9 cellular contexts compared by ENCODE assay signal in the genomic region with DNA sequence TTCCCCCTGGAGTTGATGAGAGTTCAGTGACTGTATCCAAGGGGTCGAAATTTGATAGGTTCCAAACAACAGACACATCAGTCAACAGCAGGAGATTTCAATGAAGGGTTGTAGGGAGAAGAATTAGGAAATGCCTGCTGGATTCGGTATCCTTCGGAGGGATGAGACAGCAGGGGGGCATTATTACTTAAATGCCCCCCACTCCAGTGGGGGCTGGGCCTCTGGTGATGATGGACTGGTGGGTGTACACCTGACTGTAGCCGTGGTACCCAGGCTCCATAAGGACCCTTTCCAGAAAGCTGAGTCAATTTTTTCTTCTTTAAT. TPM values are rescaled to one million over a fixed set of nuclear protein-coding genes. Genes with fewer than 3 reads are reported as not detected.
DNase-seq lines count a peak whose midpoint lies in the region; ATAC-seq, FAIRE-seq and TF ChIP-seq lines count a peak whose summit lies in the region.
"Had no signal": no experiment of that assay in that cellular context is flagged by ENCODE, and none has a peak within 500 bp of the region (broad histone marks: within the 10 kb centered on the region; RNA-seq: fewer than 3 reads in every experiment).

No MANE protein-coding gene starts in this region.

- peak overlapping the region; percentile 81 for H3K56ac ChIP-seq in IMR-90 (ENCODE audit: extremely low read depth, insufficient read depth, low read length)

- peak overlapping the region; percentile 94 for H4K91ac ChIP-seq in IMR-90 (ENCODE audit: insufficient read depth, low read depth, low read length)

- H2BK5ac ChIP-seq in IMR-90 (ENCODE audit: low read depth, low read length, poor library complexity, severe bottlenecking): peak overlapping the region; percentile 94

- no TSS peak for BruUV-seq in IMR-90 (replicated peaks; lab: Mats Ljungman, UMichigan)

- dilution Hi-C loops in IMR-90 (cut with HindIII; ENCODE audit: low sequenced_read_pairs, unreplicated experiment): no loop called here

- CTCF ChIA-PET in A549 (lab: Yijun Ruan, JAX): interaction anchor here (1.0 to 7.4 kb wide), 3 partner anchors 40 to 68 kb away, joined by 3 to 63 read pairs (median 22); no protein-coding TSS in a partner anchor
- CTCF ChIA-PET in IMR-90 (lab: Yijun Ruan, JAX): no interaction called here

- 13% methylated on average over 4 of the region's 4 CpGs for WGBS in A549 (ENCODE audit: missing lambda C conversion rate)
- no CpG with 5 or more reads among the region's 4 CpGs for WGBS in IMR-90 (ENCODE audit: extremely low coverage in 2 of 2, insufficient read length in 1 of 2), 2 experiments

- H3K36me3 Mint-ChIP-seq in T-helper 2 cell treated with Interferon-gamma antibody and Interleukin-4, amounts not matched to agents 5 μg/mL and 100 μg/mL, for 36 hours (ENCODE audit: low read depth): peaks cover 23% of the 10 kb centered on the region

- H2AFZ ChIP-seq in IMR-90 (replicated peaks; ENCODE audit: low read length, poor library complexity): peak overlapping the region; percentile 54

- intact Hi-C loops in IMR-90 (cut with micrococcal nuclease): loop anchor here (1.0 to 5.0 kb wide), 2 partner anchors 19 to 43 kb away; no protein-coding TSS in a partner anchor

- peak; percentile 9 to 32; a peak in 4 of 6 replicates for ATAC-seq in A549
- no peak for ATAC-seq in IMR-90 (ENCODE audit: low read depth)
- ATAC-seq in HG03571 (IDR thresholded peaks at IDR 0.05; ENCODE audit: unreplicated experiment): no peak
- no peak for ATAC-seq in GM19023 (IDR thresholded peaks at IDR 0.05; ENCODE audit: unreplicated experiment)
- ATAC-seq: stimulated activated naive CD8-positive, alpha-beta T cell treated with anti-CD3 and anti-CD28 coated beads, Interleukin-15, Interleukin-2, amounts not matched to agents 100 U/mL and 50 U/mL, for 24 hours had no signal

- H3K18ac ChIP-seq in IMR-90 (ENCODE audit: low read depth, low read length): peak overlapping the region; percentile 52

- no peaks in the 10 kb centered on the region for H3K27me3 ChIP-seq in IMR-90 (ENCODE audit: control insufficient read depth, insufficient read depth, low read length)

- peaks cover 8% of the 10 kb centered on the region for H3K9me3 ChIP-seq in A549
- H3K9me3 ChIP-seq in IMR-90 (ENCODE audit: control insufficient read depth, insufficient read depth, low read length): no peaks in the 10 kb centered on the region

- H3K4me1 ChIP-seq in A549 (peaks cover 70% of the 10 kb centered on the region), IMR-90 (ENCODE audit: control insufficient read depth, insufficient read depth, low read length) (peaks cover 43% of the 10 kb centered on the region)

- H3K9ac ChIP-seq in IMR-90 (ENCODE audit: low read depth, low read length): peak overlapping the region; percentile 29

- H2BK120ac ChIP-seq in IMR-90 (ENCODE audit: low read depth, low read length): peak overlapping the region; percentile 95

- no peak for FAIRE-seq in A549 (lab: Jason Lieb, UNC)

- H3K9me3 Mint-ChIP-seq in T-helper 2 cell treated with Interferon-gamma antibody and Interleukin-4, amounts not matched to agents 5 μg/mL and 100 μg/mL, for 36 hours: no peaks in the 10 kb centered on the region

- H3K79me1 ChIP-seq in IMR-90 (ENCODE audit: low read depth in 1 of 2, low read length in 2 of 2): peaks cover 45 to 79% of the 10 kb centered on the region in 2 experiments

- DNase-seq in A549 (ENCODE audit: low read depth in 1 of 2, low spot score in 1 of 2) (peak in 1 of 2 experiments; percentile 54), IMR-90 (peak; percentile 38), choroid plexus epithelial cell (ENCODE audit: low read depth) (peak; percentile 57), myocyte (ENCODE audit: low read depth) (peak; percentile 62), SKM-1 (lab: John Stamatoyannopoulos, UW; ENCODE audit: unreplicated experiment) (no peak)
- DNase-seq in T-helper 2 cell treated with Interferon-gamma antibody and Interleukin-4, amounts not matched to agents 5 μg/mL and 100 μg/mL, for 36 hours (ENCODE audit: low spot score): no peak
- DNase-seq: stimulated activated naive CD8-positive, alpha-beta T cell treated with anti-CD3 and anti-CD28 coated beads, Interleukin-15, Interleukin-2, amounts not matched to agents 100 U/mL and 50 U/mL, for 24 hours had no signal

- peaks cover 44% of the 10 kb centered on the region for H3K4me1 Mint-ChIP-seq in T-helper 2 cell treated with Interferon-gamma antibody and Interleukin-4, amounts not matched to agents 5 μg/mL and 100 μg/mL, for 36 hours (ENCODE audit: low read depth)

- H3K27me3 Mint-ChIP-seq in T-helper 2 cell treated with Interferon-gamma antibody and Interleukin-4, amounts not matched to agents 5 μg/mL and 100 μg/mL, for 36 hours (ENCODE audit: low read depth): no peaks in the 10 kb centered on the region

- peak overlapping the region; percentile 76 for H2AK5ac ChIP-seq in IMR-90 (ENCODE audit: low read depth, low read length)

- peak overlapping the region; percentile 34 to 89 for H4K8ac ChIP-seq in IMR-90 (ENCODE audit: low read depth in 2 of 2, low read length in 2 of 2)

- H4K20me1 ChIP-seq in IMR-90 (ENCODE audit: insufficient read depth, low read length): no peaks in the 10 kb centered on the region

- H2BK20ac ChIP-seq in IMR-90 (ENCODE audit: low read depth, low read length): peak overlapping the region; percentile 93

- H3K27ac Mint-ChIP-seq in T-helper 2 cell treated with Interferon-gamma antibody and Interleukin-4, amounts not matched to agents 5 μg/mL and 100 μg/mL, for 36 hours: no peak overlapping the region

- no peak for TF ChIP-seq CTCF in A549 (IDR thresholded peaks at IDR 0.05)
- no peak for TF ChIP-seq CTCF in IMR-90 (conservative IDR thresholded peaks at IDR 0.05; ENCODE audit: low read depth, low read length)
- TF ChIP-seq CTCF in choroid plexus epithelial cell (conservative IDR thresholded peaks at IDR 0.05; ENCODE audit: low read depth, low read length): no peak

- H3K4me3 Mint-ChIP-seq in T-helper 2 cell treated with Interferon-gamma antibody and Interleukin-4, amounts not matched to agents 5 μg/mL and 100 μg/mL, for 36 hours: no peak overlapping the region

- no peak for TF ChIP-seq EP300 in A549 (IDR thresholded peaks at IDR 0.05)

- peak overlapping the region; percentile 97 for H2AK9ac ChIP-seq in IMR-90 (replicated peaks; ENCODE audit: low read depth, low read length, poor library complexity)

- peak overlapping the region; percentile 90 for H3K14ac ChIP-seq in IMR-90 (replicated peaks; ENCODE audit: low read depth, low read length)

- in situ Hi-C loops in IMR-90 (cut with MboI; ENCODE audit: low sequenced_read_pairs): no loop called here

- peak overlapping the region; percentile 64 for H3K4me2 ChIP-seq in A549
- H3K4me2 ChIP-seq in IMR-90 (ENCODE audit: low read depth, low read length): peak overlapping the region; percentile 7

- peaks cover 2% of the 10 kb centered on the region; the same call in 1 of the 2 replicates for H3K36me3 ChIP-seq in IMR-90 (ENCODE audit: control insufficient read depth, insufficient read depth, low read length)

- H4K5ac ChIP-seq in IMR-90 (ENCODE audit: low read depth, low read length): peak overlapping the region; percentile 72

- POLR2A ChIA-PET in A549 (lab: Yijun Ruan, JAX) (interaction anchor here (1.1 to 3.1 kb wide), 2 partner anchors 43 to 45 kb away, joined by 5 to 33 read pairs; a partner anchor contains a TSS), IMR-90 (lab: Charles Lee; ENCODE audit: unreplicated experiment) (no interaction called here)

- peaks cover 28% of the 10 kb centered on the region for H3K9me1 ChIP-seq in IMR-90 (ENCODE audit: insufficient read depth, low read length)

- peak overlapping the region; percentile 91 for H2BK15ac ChIP-seq in IMR-90 (ENCODE audit: low read depth, low read length)

- peak overlapping the region; percentile 61; the same call in 1 of the 2 replicates for H3K23ac ChIP-seq in IMR-90 (ENCODE audit: low read depth, low read length)

- H3K27ac ChIP-seq in A549: peak overlapping the region; percentile 94 to 97
- H3K27ac ChIP-seq in IMR-90 (ENCODE audit: insufficient read depth, low read length): peak overlapping the region; percentile 68

- TF ChIP-seq RAD21 in A549 (conservative IDR thresholded peaks at IDR 0.05 in 1 of 2, IDR thresholded peaks at IDR 0.05 in 1 of 2) (no peak), IMR-90 (IDR thresholded peaks at IDR 0.05; ENCODE audit: low read length) (no peak; the same call in 1 of the 2 replicates)

- H3K4ac ChIP-seq in IMR-90 (ENCODE audit: low read depth, low read length): peak overlapping the region; percentile 98

- H3K4me3 ChIP-seq in A549 (no peak overlapping the region), IMR-90 (ENCODE audit: insufficient read depth, low read depth, low read length) (no peak overlapping the region), choroid plexus epithelial cell (ENCODE audit: low read depth, low read length) (no peak overlapping the region)

- TF ChIP-seq POLR2A in A549 (IDR thresholded peaks at IDR 0.05; ENCODE audit: low read length): no peak
- no peak for TF ChIP-seq POLR2A in IMR-90 (IDR thresholded peaks at IDR 0.05; ENCODE audit: low read depth, low read length)

TF ChIP-seq in A549, 52 proteins besides CTCF, POLR2A, EP300 and RAD21:
- no peak for TF ChIP-seq ESRRA (IDR thresholded peaks at IDR 0.05; ENCODE audit: borderline replicate concordance, low read length)
- TF ChIP-seq MAZ (IDR thresholded peaks at IDR 0.05; ENCODE audit: borderline replicate concordance, low read depth, low read length): no peak

TF ChIP-seq in IMR-90, 13 proteins besides CTCF, POLR2A, EP300 and RAD21 (continues in another document):
- no peak for TF ChIP-seq CEBPB (IDR thresholded peaks at IDR 0.05; ENCODE audit: low read depth, low read length)
- TF ChIP-seq SMC3 (IDR thresholded peaks at IDR 0.05; ENCODE audit: low read depth, low read length): no peak

RNA-seq across cellular contexts. Expression of a gene that starts 41.2 kb away (rescaled TPM):
- 23.6 and 24.9 TPM in 2 replicates for polyA plus RNA-seq in A549 (2011; rRNA removed)
- polyA plus RNA-seq in A549 (2012; cell fraction: cytosol; rRNA removed): 10.9 TPM in 2 replicates
- 19.5 and 21.4 TPM in 2 replicates for polyA plus RNA-seq in A549 (2012; cell fraction: nucleus; rRNA removed)
- polyA plus RNA-seq in A549 (2017; fragmentation: RNase III; extraction: RNeasy Plus Mini Kit Qiagen cat#74134 plus additional on column Dnase treatment): 10.2 to 11.2 TPM (median 10.4 TPM) in 3 replicates
- 22.2 and 24.4 TPM in 2 replicates for polyA minus RNA-seq in A549 (2011; rRNA and poly(A)+ RNA removed)
- 23.6 and 24.0 TPM in 2 replicates for total RNA-seq in IMR-90 (2012; rRNA removed)
- polyA plus RNA-seq in IMR-90 (2012; rRNA removed): 28.2 and 28.3 TPM in 2 replicates
- 12.6 and 14.1 TPM in 2 replicates for polyA plus RNA-seq in IMR-90 (2012; cell fraction: cytosol; rRNA removed)
- 43.6 and 72.5 TPM in 2 replicates for polyA plus RNA-seq in IMR-90 (2012; cell fraction: nucleus; rRNA removed; ENCODE audit: low replicate concordance)
- total RNA-seq in myocyte: 28.2 and 29.1 TPM in 2 replicates
- polyA plus RNA-seq in myocyte (2012): 19.4 TPM

Comparison
In these comparisons a context has a peak if more than half of its experiments do, and no peak if none do; other contexts are left out.
1. ATAC-seq: peak in A549 (2 of 2); none in IMR-90 (single experiment), HG03571 (single experiment) and GM19023 (single experiment).
2. DNase-seq: peak in IMR-90 (single experiment), choroid plexus epithelial cell (single experiment) and myocyte (single experiment); none in T-helper 2 cell treated with Interferon-gamma antibody and Interleukin-4, amounts not matched to agents 5 μg/mL and 100 μg/mL, for 36 hours (single experiment) and SKM-1 (single experiment).